In genomic region chr15:66630801-66631351, GRCh38 we compare ENCODE assay signal across 1 cellular context.
TF ChIP-seq lines count a peak whose summit lies in the region.

No MANE protein-coding gene starts in this region.

TF ChIP-seq in K562, 482 proteins besides CTCF, POLR2A, EP300 and RAD21 (continued from another document and continues in another):
- TF ChIP-seq MNT (conservative IDR thresholded peaks at IDR 0.05) (peak in 1 of 2 experiments; percentile 61; a peak in 2 of 4 replicates), MEF2D (tag; conservative IDR thresholded peaks at IDR 0.05; ENCODE audit: low read depth) (no peak), AFF1 (IDR thresholded peaks at IDR 0.05; ENCODE audit: low read depth in 1 of 2, partially characterized antibody in 2 of 2) (peak in 1 of 2 experiments; percentile 78), ZNF445 (CRISPR knock-in tag; IDR thresholded peaks at IDR 0.05; ENCODE audit: low read depth) (no peak), ZNF639 (CRISPR knock-in tag; conservative IDR thresholded peaks at IDR 0.05 in 1 of 2, IDR thresholded peaks at IDR 0.05 in 1 of 2) (peak in 1 of 2 experiments; percentile 72; a peak in 1 of 4 replicates), BCOR (IDR thresholded peaks at IDR 0.05) (peak; percentile 85), SMARCE1 (IDR thresholded peaks at IDR 0.05) (peak; percentile 90), ARID3B (CRISPR knock-in tag; IDR thresholded peaks at IDR 0.05; ENCODE audit: borderline replicate concordance) (no peak), NFIC (IDR thresholded peaks at IDR 0.05) (peak; percentile 73), SMAD4 (CRISPR knock-in tag; conservative IDR thresholded peaks at IDR 0.05) (peak; percentile 99), ATF4 (CRISPR knock-in tag; IDR thresholded peaks at IDR 0.05) (peak; percentile 34; the same call in 1 of the 2 replicates), CBFA2T2 (conservative IDR thresholded peaks at IDR 0.05) (peak; percentile 91), LCOR (CRISPR knock-in tag; IDR thresholded peaks at IDR 0.05) (0 out of 2 replicates have a peak, but pooled peaks have one; percentile 32), ETV1 (tag; conservative IDR thresholded peaks at IDR 0.05; ENCODE audit: low read depth) (peak; percentile 51), ARID1B (IDR thresholded peaks at IDR 0.05) (peak; percentile 95), ATF3 (IDR thresholded peaks at IDR 0.05) (no peak), ATF3 (CRISPR knock-in tag; conservative IDR thresholded peaks at IDR 0.05) (no peak), SP2 (IDR thresholded peaks at IDR 0.05; ENCODE audit: extremely low read depth, low read depth, low read length, poor library complexity, severe bottlenecking) (no peak), TFAP4 (CRISPR knock-in tag; IDR thresholded peaks at IDR 0.05; ENCODE audit: borderline replicate concordance) (peak; percentile 95), HSF4 (CRISPR knock-in tag; IDR thresholded peaks at IDR 0.05; ENCODE audit: borderline replicate concordance) (no peak), PHF20 (IDR thresholded peaks at IDR 0.05; ENCODE audit: partially characterized antibody) (no peak), RBM22 (IDR thresholded peaks at IDR 0.05; ENCODE audit: low read depth, low read length, poor library complexity, severe bottlenecking) (peak; percentile 40), NR4A1 (CRISPR knock-in tag; IDR thresholded peaks at IDR 0.05) (no peak), NR4A1 (tag; IDR thresholded peaks at IDR 0.05) (peak; percentile 49; the same call in 1 of the 2 replicates), DACH1 (IDR thresholded peaks at IDR 0.05; ENCODE audit: partially characterized antibody) (peak; percentile 62), HDAC1 (IDR thresholded peaks at IDR 0.05) (peak in 1 of 2 experiments; percentile 77; a peak in 2 of 4 replicates), PCBP2 (IDR thresholded peaks at IDR 0.05; ENCODE audit: low read depth, low read length, poor library complexity, severe bottlenecking) (no peak), GABPB2 (CRISPR knock-in tag; conservative IDR thresholded peaks at IDR 0.05) (no peak), SMARCA4 (IDR thresholded peaks at IDR 0.05) (peak; percentile 84; the same call in 1 of the 2 replicates), STAT5A (IDR thresholded peaks at IDR 0.05; ENCODE audit: borderline replicate concordance, low read length) (peak; percentile 61), ZNF280B (CRISPR knock-in tag; IDR thresholded peaks at IDR 0.05) (no peak), JUND (IDR thresholded peaks at IDR 0.05; ENCODE audit: borderline replicate concordance, low read depth, low read length) (no peak), JUND (tag; IDR thresholded peaks at IDR 0.05; ENCODE audit: borderline replicate concordance, low read depth, low read length) (0 out of 3 replicates have a peak, but pooled peaks have one; percentile 19), CC2D1A (IDR thresholded peaks at IDR 0.05) (peak; percentile 54; the same call in 1 of the 2 replicates), ZNF584 (CRISPR knock-in tag; IDR thresholded peaks at IDR 0.05; ENCODE audit: low read depth) (no peak), ATF2 (CRISPR knock-in tag; IDR thresholded peaks at IDR 0.05) (no peak), ELK1 (CRISPR knock-in tag; IDR thresholded peaks at IDR 0.05) (no peak), PML (IDR thresholded peaks at IDR 0.05; ENCODE audit: low read length) (0 out of 2 replicates have a peak, but pooled peaks have one; percentile 45), KDM1A (IDR thresholded peaks at IDR 0.05) (peak; percentile 70 to 76), MYC (IDR thresholded peaks at IDR 0.05; ENCODE audit: low read depth, low read length) (peak; percentile 11; the same call in 1 of the 2 replicates), MYC (CRISPR knock-in tag; IDR thresholded peaks at IDR 0.05; ENCODE audit: borderline replicate concordance, low read depth) (no peak), MCM5 (IDR thresholded peaks at IDR 0.05; ENCODE audit: low read depth) (no peak), FOXA1 (IDR thresholded peaks at IDR 0.05; ENCODE audit: borderline replicate concordance) (no peak), IFI16 (CRISPR knock-in tag; IDR thresholded peaks at IDR 0.05) (no peak), KLF10 (CRISPR knock-in tag; IDR thresholded peaks at IDR 0.05) (no peak), ESRRA (IDR thresholded peaks at IDR 0.05; ENCODE audit: borderline replicate concordance, low read depth) (0 out of 2 replicates have a peak, but pooled peaks have one; percentile 34), HMBOX1 (IDR thresholded peaks at IDR 0.05) (peak; percentile 44; the same call in 1 of the 2 replicates), PHB2 (IDR thresholded peaks at IDR 0.05; ENCODE audit: low read depth) (peak; percentile 45; the same call in 1 of the 2 replicates), EGR1 (conservative IDR thresholded peaks at IDR 0.05) (peak; percentile 94)
